ENCODE assay signal across 25 cellular contexts in genomic region chr11:115761817-115762216, GRCh38.
DNase-seq lines count a peak whose midpoint lies in the region; ATAC-seq, FAIRE-seq and TF ChIP-seq lines count a peak whose summit lies in the region.
"Had no signal": no experiment of that assay in that cellular context is flagged by ENCODE, and none has a peak within 500 bp of the region (broad histone marks: within the 10 kb centered on the region; RNA-seq: fewer than 3 reads in every experiment).

No MANE protein-coding gene starts in this region.

- H3K9me3 Mint-ChIP-seq in natural killer cell (no peaks in the 10 kb centered on the region), neural crest cell (no peaks in the 10 kb centered on the region)
- H3K9me3 Mint-ChIP-seq in natural killer cell treated with Interleukin-12 subunit alpha and Interleukin-12 subunit beta and Interleukin-15 and Interleukin-18, amount 100 ng/mL, for 72 hours, result no peaks in the 10 kb centered on the region
- no peaks in the 10 kb centered on the region for H3K9me3 Mint-ChIP-seq in activated T-cell treated with anti-CD3 and anti-CD28 coated beads, Interleukin-2, amount 50 U/mL, for 4 hours

- H3K27me3 Mint-ChIP-seq in natural killer cell (ENCODE audit: low read depth in 2 of 2) (peaks cover 22 to 26% of the 10 kb centered on the region in 2 donors), neural crest cell (ENCODE audit: low read depth) (peaks cover 10% of the 10 kb centered on the region)
- H3K27me3 Mint-ChIP-seq in natural killer cell treated with Interleukin-12 subunit alpha and Interleukin-12 subunit beta and Interleukin-15 and Interleukin-18, amount 100 ng/mL, for 72 hours, result peaks cover 14 to 24% of the 10 kb centered on the region in 2 donors
- peaks cover 32% of the 10 kb centered on the region for H3K27me3 Mint-ChIP-seq in activated T-cell treated with anti-CD3 and anti-CD28 coated beads, Interleukin-2, amount 50 U/mL, for 4 hours (ENCODE audit: low read depth)

- no peak for FAIRE-seq in kidney (lab: Jason Lieb, UNC)

- ATAC-seq in natural killer cell (no peak), GM19328 (IDR thresholded peaks at IDR 0.05; ENCODE audit: unreplicated experiment) (no peak)
- no peak for ATAC-seq in natural killer cell treated with Interleukin-12 subunit alpha and Interleukin-12 subunit beta and Interleukin-15 and Interleukin-18, amount 100 ng/mL, for 72 hours
- ATAC-seq in activated T-cell treated with anti-CD3 and anti-CD28 coated beads, Interleukin-2, amount 50 U/mL, for 4 hours, result no peak
- ATAC-seq: Panc1, SK-N-SH treated with all-trans-retinoic acid at 6 μM for 48 hours had no signal

- intact Hi-C loops in natural killer cell (cut with micrococcal nuclease), result no loop called here
- intact Hi-C loops in kidney (cut with DNase I), result no loop called here

- H3K4me1 Mint-ChIP-seq in natural killer cell (peaks cover 0 to 7% of the 10 kb centered on the region in 2 donors), neural crest cell (peaks cover 13% of the 10 kb centered on the region)
- H3K4me1 Mint-ChIP-seq in natural killer cell treated with Interleukin-12 subunit alpha and Interleukin-12 subunit beta and Interleukin-15 and Interleukin-18, amount 100 ng/mL, for 72 hours (ENCODE audit: low read depth in 2 of 2), result peaks cover 0 to 4% of the 10 kb centered on the region in 2 donors
- no peaks in the 10 kb centered on the region for H3K4me1 Mint-ChIP-seq in activated T-cell treated with anti-CD3 and anti-CD28 coated beads, Interleukin-2, amount 50 U/mL, for 4 hours (ENCODE audit: low read depth)
- H3K4me1 Mint-ChIP-seq: B cell had no signal

- H3K4me3 ChIP-seq in WERI-Rb-1 (ENCODE audit: low read depth, low read length) (no peak overlapping the region), kidney (ENCODE audit: low read length in 2 of 2) (no peak overlapping the region)
- H3K4me3 ChIP-seq: HAP-1, MG63 had no signal

- no peak for DNase-seq in natural killer cell
- DNase-seq in natural killer cell treated with Interleukin-12 subunit alpha and Interleukin-12 subunit beta and Interleukin-15 and Interleukin-18, amount 100 ng/mL, for 72 hours (ENCODE audit: low spot score), result no peak
- no peak for DNase-seq in WERI-Rb-1
- DNase-seq in neural crest cell (ENCODE audit: low read depth, low spot score), result no peak
- DNase-seq in kidney, result no peak
- DNase-seq in NCI-H2081 (lab: John Stamatoyannopoulos, UW), result no peak
- no peak for DNase-seq in activated T-cell treated with anti-CD3 and anti-CD28 coated beads, Interleukin-2, amount 50 U/mL, for 4 hours
- DNase-seq: Caco-2; CD4-positive, alpha-beta memory T cell; DMS 273 treated with DMSO at 0.1 percent for 48 hours; DMS79 treated with DMSO at 0.1 percent for 48 hours; Kasumi-1; NCI-H1092 treated with DMSO at 0.1 percent for 48 hours; NCI-H1436 treated with DMSO at 0.1 percent for 48 hours; NCI-H1930; NCI-H345; NCI-H524; NCI-H774; NK-92 treated with Interleukin-12 subunit alpha and Interleukin-12 subunit beta, amount 100 ng/mL, for 24 hours had no signal

- no peaks in the 10 kb centered on the region for H3K36me3 ChIP-seq in WERI-Rb-1
- H3K36me3 ChIP-seq in kidney (ENCODE audit: control insufficient read depth in 1 of 2, insufficient read depth in 2 of 2, low read length in 2 of 2), result no peaks in the 10 kb centered on the region
- H3K36me3 ChIP-seq: HAP-1, MG63 had no signal

- H3K4me3 Mint-ChIP-seq in natural killer cell (peak overlapping the region; percentile 28), neural crest cell (peak overlapping the region; percentile 25)
- no peak overlapping the region for H3K4me3 Mint-ChIP-seq in natural killer cell treated with Interleukin-12 subunit alpha and Interleukin-12 subunit beta and Interleukin-15 and Interleukin-18, amount 100 ng/mL, for 72 hours
- no peak overlapping the region for H3K4me3 Mint-ChIP-seq in activated T-cell treated with anti-CD3 and anti-CD28 coated beads, Interleukin-2, amount 50 U/mL, for 4 hours
- H3K4me3 Mint-ChIP-seq: B cell; CD4-positive, alpha-beta memory T cell had no signal

- H3K27ac ChIP-seq in WERI-Rb-1 (no peak overlapping the region), kidney (ENCODE audit: low read depth in 2 of 2, low read length in 2 of 2) (no peak overlapping the region)

- H3K9me3 ChIP-seq in WERI-Rb-1 (ENCODE audit: severe bottlenecking), result no peaks in the 10 kb centered on the region
- no peaks in the 10 kb centered on the region for H3K9me3 ChIP-seq in kidney (ENCODE audit: control insufficient read depth in 1 of 2, low read length in 2 of 2)
- H3K9me3 ChIP-seq: Caco-2, HAP-1, MG63 had no signal

- H3K27me3 ChIP-seq in WERI-Rb-1 (ENCODE audit: insufficient read depth, low read depth, severe bottlenecking), result no peaks in the 10 kb centered on the region
- H3K27me3 ChIP-seq: MG63 had no signal

- H3K9ac ChIP-seq in kidney (ENCODE audit: low read length in 2 of 2), result no peak overlapping the region

- H3K4me1 ChIP-seq in kidney (ENCODE audit: control insufficient read depth in 1 of 2, insufficient read depth in 1 of 2, low read depth in 1 of 2, low read length in 2 of 2), result no peaks in the 10 kb centered on the region
- H3K4me1 ChIP-seq: Caco-2, HAP-1 had no signal

- H3K36me3 Mint-ChIP-seq in natural killer cell, result no peaks in the 10 kb centered on the region
- no peaks in the 10 kb centered on the region for H3K36me3 Mint-ChIP-seq in natural killer cell treated with Interleukin-12 subunit alpha and Interleukin-12 subunit beta and Interleukin-15 and Interleukin-18, amount 100 ng/mL, for 72 hours
- H3K36me3 Mint-ChIP-seq in neural crest cell (ENCODE audit: low read depth), result no peaks in the 10 kb centered on the region
- H3K36me3 Mint-ChIP-seq in activated T-cell treated with anti-CD3 and anti-CD28 coated beads, Interleukin-2, amount 50 U/mL, for 4 hours (ENCODE audit: insufficient read depth), result no peaks in the 10 kb centered on the region

- H3K27ac Mint-ChIP-seq in natural killer cell, result no peak overlapping the region
- H3K27ac Mint-ChIP-seq in natural killer cell treated with Interleukin-12 subunit alpha and Interleukin-12 subunit beta and Interleukin-15 and Interleukin-18, amount 100 ng/mL, for 72 hours, result no peak overlapping the region
- H3K27ac Mint-ChIP-seq in neural crest cell (ENCODE audit: unreplicated experiment), result no peak overlapping the region
- H3K27ac Mint-ChIP-seq: B cell; CD4-positive, alpha-beta memory T cell had no signal

- TF ChIP-seq CTCF in natural killer cell (IDR thresholded peaks at IDR 0.05), result no peak
- TF ChIP-seq CTCF in WERI-Rb-1 (IDR thresholded peaks at IDR 0.05; ENCODE audit: low read depth, low read length), result peak; percentile 38; the same call in 1 of the 2 replicates
- TF ChIP-seq CTCF in neural crest cell (conservative IDR thresholded peaks at IDR 0.05), result no peak
- no peak for TF ChIP-seq CTCF in kidney (IDR thresholded peaks at IDR 0.05; ENCODE audit: borderline replicate concordance, extremely low read depth, insufficient read depth)

Comparison
In these comparisons a context has a peak if more than half of its experiments do, and no peak if none do; other contexts are left out.
1. H3K4me3 Mint-ChIP-seq: peak in natural killer cell (single experiment) and neural crest cell (single experiment); none in natural killer cell treated with Interleukin-12 subunit alpha and Interleukin-12 subunit beta and Interleukin-15 and Interleukin-18, amount 100 ng/mL, for 72 hours (single experiment) and activated T-cell treated with anti-CD3 and anti-CD28 coated beads, Interleukin-2, amount 50 U/mL, for 4 hours (single experiment).